2 cellular contexts compared by ENCODE assay signal in the genomic region with DNA sequence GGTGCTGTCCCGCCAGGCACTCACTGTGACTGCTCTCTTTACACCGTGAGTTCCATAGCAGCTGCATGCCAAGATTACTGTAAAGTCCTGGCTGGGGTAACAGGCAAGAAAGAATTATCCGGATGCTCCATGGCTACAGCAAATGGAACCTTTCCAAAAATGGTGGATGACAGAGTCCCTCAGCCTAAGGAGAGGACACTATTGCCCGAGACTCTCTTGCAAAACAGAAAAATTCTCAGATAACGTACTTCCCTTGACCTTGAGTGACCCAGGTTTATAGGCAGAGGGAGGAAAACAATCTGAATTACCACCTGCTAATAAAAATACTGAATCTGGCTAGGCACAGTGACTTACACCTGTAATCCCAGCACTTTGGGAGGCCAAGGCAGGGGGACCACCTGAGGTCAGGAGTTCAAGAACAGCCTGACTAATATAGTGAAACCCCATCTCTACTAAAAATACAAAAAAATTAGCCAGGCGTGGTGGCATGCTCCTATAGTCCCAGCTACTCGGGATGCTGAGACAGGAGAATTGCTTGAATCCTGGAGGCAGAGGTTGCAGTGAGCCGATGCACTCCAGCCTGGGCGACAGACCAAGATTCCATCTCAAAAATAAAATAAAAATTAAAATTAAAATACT.
TF ChIP-seq lines count a peak whose summit lies in the region.

No MANE protein-coding gene starts in this region.

TF ChIP-seq in HepG2, 621 proteins besides CTCF, POLR2A, EP300 and RAD21:
- no peak for TF ChIP-seq ZFP62 (CRISPR knock-in tag; IDR thresholded peaks at IDR 0.05)
- TF ChIP-seq AHR (CRISPR knock-in tag; IDR thresholded peaks at IDR 0.05) = no peak
- TF ChIP-seq, protein P1, sequence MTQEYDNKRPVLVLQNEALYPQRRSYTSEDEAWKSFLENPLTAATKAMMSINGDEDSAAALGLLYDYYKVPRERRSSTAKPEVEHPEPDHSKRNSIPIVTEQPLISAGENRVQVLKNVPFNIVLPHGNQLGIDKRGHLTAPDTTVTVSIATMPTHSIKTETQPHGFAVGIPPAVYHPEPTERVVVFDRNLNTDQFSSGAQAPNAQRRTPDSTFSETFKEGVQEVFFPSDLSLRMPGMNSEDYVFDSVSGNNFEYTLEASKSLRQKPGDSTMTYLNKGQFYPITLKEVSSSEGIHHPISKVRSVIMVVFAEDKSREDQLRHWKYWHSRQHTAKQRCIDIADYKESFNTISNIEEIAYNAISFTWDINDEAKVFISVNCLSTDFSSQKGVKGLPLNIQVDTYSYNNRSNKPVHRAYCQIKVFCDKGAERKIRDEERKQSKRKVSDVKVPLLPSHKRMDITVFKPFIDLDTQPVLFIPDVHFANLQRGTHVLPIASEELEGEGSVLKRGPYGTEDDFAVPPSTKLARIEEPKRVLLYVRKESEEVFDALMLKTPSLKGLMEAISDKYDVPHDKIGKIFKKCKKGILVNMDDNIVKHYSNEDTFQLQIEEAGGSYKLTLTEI (CRISPR knock-in tag; conservative IDR thresholded peaks at IDR 0.05) = no peak
- no peak for TF ChIP-seq RBM39 (IDR thresholded peaks at IDR 0.05; ENCODE audit: low read depth, low read length, poor library complexity, severe bottlenecking)
- no peak for TF ChIP-seq ZNF451 (CRISPR knock-in tag; IDR thresholded peaks at IDR 0.05)
- no peak for TF ChIP-seq NR2C2 (CRISPR knock-in tag; IDR thresholded peaks at IDR 0.05; ENCODE audit: borderline replicate concordance)
- no peak for TF ChIP-seq ZNF30 (CRISPR knock-in tag; IDR thresholded peaks at IDR 0.05)
- no peak for TF ChIP-seq ZNF562 (CRISPR knock-in tag; IDR thresholded peaks at IDR 0.05; ENCODE audit: borderline replicate concordance)
- TF ChIP-seq EHMT2 (IDR thresholded peaks at IDR 0.05; ENCODE audit: borderline replicate concordance, low read depth, low read length) = no peak
- no peak for TF ChIP-seq JDP2 (CRISPR knock-in tag; IDR thresholded peaks at IDR 0.05; ENCODE audit: borderline replicate concordance)
- TF ChIP-seq GATA4 (IDR thresholded peaks at IDR 0.05; ENCODE audit: borderline replicate concordance, low read depth) = no peak
TF ChIP-seq in HepG2: peak in this region for 0.

TF ChIP-seq in GM23338, 12 proteins besides CTCF, POLR2A, EP300 and RAD21:
- TF ChIP-seq, protein P2, sequence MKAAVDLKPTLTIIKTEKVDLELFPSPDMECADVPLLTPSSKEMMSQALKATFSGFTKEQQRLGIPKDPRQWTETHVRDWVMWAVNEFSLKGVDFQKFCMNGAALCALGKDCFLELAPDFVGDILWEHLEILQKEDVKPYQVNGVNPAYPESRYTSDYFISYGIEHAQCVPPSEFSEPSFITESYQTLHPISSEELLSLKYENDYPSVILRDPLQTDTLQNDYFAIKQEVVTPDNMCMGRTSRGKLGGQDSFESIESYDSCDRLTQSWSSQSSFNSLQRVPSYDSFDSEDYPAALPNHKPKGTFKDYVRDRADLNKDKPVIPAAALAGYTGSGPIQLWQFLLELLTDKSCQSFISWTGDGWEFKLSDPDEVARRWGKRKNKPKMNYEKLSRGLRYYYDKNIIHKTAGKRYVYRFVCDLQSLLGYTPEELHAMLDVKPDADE (IDR thresholded peaks at IDR 0.05) = no peak
- TF ChIP-seq, protein P3, sequence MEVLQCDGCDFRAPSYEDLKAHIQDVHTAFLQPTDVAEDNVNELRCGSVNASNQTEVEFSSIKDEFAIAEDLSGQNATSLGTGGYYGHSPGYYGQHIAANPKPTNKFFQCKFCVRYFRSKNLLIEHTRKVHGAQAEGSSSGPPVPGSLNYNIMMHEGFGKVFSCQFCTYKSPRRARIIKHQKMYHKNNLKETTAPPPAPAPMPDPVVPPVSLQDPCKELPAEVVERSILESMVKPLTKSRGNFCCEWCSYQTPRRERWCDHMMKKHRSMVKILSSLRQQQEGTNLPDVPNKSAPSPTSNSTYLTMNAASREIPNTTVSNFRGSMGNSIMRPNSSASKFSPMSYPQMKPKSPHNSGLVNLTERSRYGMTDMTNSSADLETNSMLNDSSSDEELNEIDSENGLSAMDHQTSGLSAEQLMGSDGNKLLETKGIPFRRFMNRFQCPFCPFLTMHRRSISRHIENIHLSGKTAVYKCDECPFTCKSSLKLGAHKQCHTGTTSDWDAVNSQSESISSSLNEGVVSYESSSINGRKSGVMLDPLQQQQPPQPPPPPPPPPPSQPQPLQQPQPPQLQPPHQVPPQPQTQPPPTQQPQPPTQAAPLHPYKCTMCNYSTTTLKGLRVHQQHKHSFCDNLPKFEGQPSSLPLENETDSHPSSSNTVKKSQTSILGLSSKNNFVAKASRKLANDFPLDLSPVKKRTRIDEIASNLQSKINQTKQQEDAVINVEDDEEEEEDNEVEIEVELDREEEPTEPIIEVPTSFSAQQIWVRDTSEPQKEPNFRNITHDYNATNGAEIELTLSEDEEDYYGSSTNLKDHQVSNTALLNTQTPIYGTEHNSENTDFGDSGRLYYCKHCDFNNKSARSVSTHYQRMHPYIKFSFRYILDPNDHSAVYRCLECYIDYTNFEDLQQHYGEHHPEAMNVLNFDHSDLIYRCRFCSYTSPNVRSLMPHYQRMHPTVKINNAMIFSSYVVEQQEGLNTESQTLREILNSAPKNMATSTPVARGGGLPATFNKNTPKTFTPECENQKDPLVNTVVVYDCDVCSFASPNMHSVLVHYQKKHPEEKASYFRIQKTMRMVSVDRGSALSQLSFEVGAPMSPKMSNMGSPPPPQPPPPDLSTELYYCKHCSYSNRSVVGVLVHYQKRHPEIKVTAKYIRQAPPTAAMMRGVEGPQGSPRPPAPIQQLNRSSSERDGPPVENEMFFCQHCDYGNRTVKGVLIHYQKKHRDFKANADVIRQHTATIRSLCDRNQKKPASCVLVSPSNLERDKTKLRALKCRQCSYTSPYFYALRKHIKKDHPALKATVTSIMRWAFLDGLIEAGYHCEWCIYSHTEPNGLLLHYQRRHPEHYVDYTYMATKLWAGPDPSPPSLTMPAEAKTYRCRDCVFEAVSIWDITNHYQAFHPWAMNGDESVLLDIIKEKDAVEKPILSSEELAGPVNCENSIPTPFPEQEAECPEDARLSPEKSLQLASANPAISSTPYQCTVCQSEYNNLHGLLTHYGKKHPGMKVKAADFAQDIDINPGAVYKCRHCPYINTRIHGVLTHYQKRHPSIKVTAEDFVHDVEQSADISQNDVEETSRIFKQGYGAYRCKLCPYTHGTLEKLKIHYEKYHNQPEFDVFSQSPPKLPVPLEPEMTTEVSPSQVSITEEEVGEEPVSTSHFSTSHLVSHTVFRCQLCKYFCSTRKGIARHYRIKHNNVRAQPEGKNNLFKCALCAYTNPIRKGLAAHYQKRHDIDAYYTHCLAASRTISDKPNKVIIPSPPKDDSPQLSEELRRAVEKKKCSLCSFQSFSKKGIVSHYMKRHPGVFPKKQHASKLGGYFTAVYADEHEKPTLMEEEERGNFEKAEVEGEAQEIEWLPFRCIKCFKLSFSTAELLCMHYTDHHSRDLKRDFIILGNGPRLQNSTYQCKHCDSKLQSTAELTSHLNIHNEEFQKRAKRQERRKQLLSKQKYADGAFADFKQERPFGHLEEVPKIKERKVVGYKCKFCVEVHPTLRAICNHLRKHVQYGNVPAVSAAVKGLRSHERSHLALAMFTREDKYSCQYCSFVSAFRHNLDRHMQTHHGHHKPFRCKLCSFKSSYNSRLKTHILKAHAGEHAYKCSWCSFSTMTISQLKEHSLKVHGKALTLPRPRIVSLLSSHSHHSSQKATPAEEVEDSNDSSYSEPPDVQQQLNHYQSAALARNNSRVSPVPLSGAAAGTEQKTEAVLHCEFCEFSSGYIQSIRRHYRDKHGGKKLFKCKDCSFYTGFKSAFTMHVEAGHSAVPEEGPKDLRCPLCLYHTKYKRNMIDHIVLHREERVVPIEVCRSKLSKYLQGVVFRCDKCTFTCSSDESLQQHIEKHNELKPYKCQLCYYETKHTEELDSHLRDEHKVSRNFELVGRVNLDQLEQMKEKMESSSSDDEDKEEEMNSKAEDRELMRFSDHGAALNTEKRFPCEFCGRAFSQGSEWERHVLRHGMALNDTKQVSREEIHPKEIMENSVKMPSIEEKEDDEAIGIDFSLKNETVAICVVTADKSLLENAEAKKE (CRISPR knock-in tag; IDR thresholded peaks at IDR 0.05) = no peak
- TF ChIP-seq POLR2AphosphoS5 (IDR thresholded peaks at IDR 0.05; ENCODE audit: low read depth) (no peak), CREB1 (CRISPR knock-in tag; IDR thresholded peaks at IDR 0.05; ENCODE audit: low read depth) (no peak), JUNB (IDR thresholded peaks at IDR 0.05; ENCODE audit: unreplicated experiment) (no peak), EZH2 (IDR thresholded peaks at IDR 0.05; ENCODE audit: low read depth, unreplicated experiment) (no peak), EZH2phosphoT487 (IDR thresholded peaks at IDR 0.05; ENCODE audit: unreplicated experiment) (no peak), ZNF114 (CRISPR knock-in tag; IDR thresholded peaks at IDR 0.05) (no peak), STAT1 (IDR thresholded peaks at IDR 0.05; ENCODE audit: unreplicated experiment) (no peak), NANOG (IDR thresholded peaks at IDR 0.05; ENCODE audit: borderline replicate concordance) (no peak), ZNF331 (CRISPR knock-in tag; IDR thresholded peaks at IDR 0.05; ENCODE audit: low read depth) (no peak)
- TF ChIP-seq, protein P4, sequence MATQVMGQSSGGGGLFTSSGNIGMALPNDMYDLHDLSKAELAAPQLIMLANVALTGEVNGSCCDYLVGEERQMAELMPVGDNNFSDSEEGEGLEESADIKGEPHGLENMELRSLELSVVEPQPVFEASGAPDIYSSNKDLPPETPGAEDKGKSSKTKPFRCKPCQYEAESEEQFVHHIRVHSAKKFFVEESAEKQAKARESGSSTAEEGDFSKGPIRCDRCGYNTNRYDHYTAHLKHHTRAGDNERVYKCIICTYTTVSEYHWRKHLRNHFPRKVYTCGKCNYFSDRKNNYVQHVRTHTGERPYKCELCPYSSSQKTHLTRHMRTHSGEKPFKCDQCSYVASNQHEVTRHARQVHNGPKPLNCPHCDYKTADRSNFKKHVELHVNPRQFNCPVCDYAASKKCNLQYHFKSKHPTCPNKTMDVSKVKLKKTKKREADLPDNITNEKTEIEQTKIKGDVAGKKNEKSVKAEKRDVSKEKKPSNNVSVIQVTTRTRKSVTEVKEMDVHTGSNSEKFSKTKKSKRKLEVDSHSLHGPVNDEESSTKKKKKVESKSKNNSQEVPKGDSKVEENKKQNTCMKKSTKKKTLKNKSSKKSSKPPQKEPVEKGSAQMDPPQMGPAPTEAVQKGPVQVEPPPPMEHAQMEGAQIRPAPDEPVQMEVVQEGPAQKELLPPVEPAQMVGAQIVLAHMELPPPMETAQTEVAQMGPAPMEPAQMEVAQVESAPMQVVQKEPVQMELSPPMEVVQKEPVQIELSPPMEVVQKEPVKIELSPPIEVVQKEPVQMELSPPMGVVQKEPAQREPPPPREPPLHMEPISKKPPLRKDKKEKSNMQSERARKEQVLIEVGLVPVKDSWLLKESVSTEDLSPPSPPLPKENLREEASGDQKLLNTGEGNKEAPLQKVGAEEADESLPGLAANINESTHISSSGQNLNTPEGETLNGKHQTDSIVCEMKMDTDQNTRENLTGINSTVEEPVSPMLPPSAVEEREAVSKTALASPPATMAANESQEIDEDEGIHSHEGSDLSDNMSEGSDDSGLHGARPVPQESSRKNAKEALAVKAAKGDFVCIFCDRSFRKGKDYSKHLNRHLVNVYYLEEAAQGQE (IDR thresholded peaks at IDR 0.05; ENCODE audit: unreplicated experiment) = no peak
